9 cellular contexts compared by ENCODE assay signal in genomic region chr19:9917322-9917721, GRCh38. TPM values are rescaled to one million over a fixed set of nuclear protein-coding genes. Genes with fewer than 3 reads are reported as not detected.
A peak's percentile ranks its signal among the peaks of the same experiment; 100 is the strongest.
DNase-seq lines count a peak whose midpoint lies in the region; ATAC-seq, FAIRE-seq and TF ChIP-seq lines count a peak whose summit lies in the region.
"Had no signal": no experiment of that assay in that cellular context is flagged by ENCODE, and none has a peak within 500 bp of the region (broad histone marks: within the 10 kb centered on the region; RNA-seq: fewer than 3 reads in every experiment).

No MANE protein-coding gene starts in this region.

- peaks cover 11% of the 10 kb centered on the region for H3K4me1 Mint-ChIP-seq in mesothelial cell of epicardium

- no peak overlapping the region for H2AFZ ChIP-seq in GM12878 (ENCODE audit: control insufficient read depth, low read depth, low read length)
- peak overlapping the region; percentile 87 for H2AFZ ChIP-seq in HepG2 (ENCODE audit: low read length)

- no peak overlapping the region for H3K27ac ChIP-seq in GM12878 (ENCODE audit: control insufficient read depth, insufficient read depth)
- H3K27ac ChIP-seq in HepG2 (ENCODE audit: extremely low read length, insufficient read depth, low read length) = no peak overlapping the region
- no peak overlapping the region for H3K27ac ChIP-seq in Peyer's patch
- H3K27ac ChIP-seq: epithelial cell of prostate had no signal

- H3K4me3 Mint-ChIP-seq in mesothelial cell of epicardium = no peak overlapping the region

- TF ChIP-seq RAD21 in GM12878 (IDR thresholded peaks at IDR 0.05; ENCODE audit: insufficient read depth, low read depth, low read length) = no peak
- no peak for TF ChIP-seq RAD21 in HepG2 (CRISPR knock-in tag; IDR thresholded peaks at IDR 0.05)

- POLR2A ChIA-PET in GM12878 (lab: Charles Lee) = no interaction called here
- POLR2A ChIA-PET in HepG2 (lab: Yijun Ruan, JAX) = no interaction called here

- no peaks in the 10 kb centered on the region for H4K20me1 ChIP-seq in GM12878 (ENCODE audit: control insufficient read depth, insufficient read depth)
- no peaks in the 10 kb centered on the region for H4K20me1 ChIP-seq in HepG2 (ENCODE audit: insufficient read depth, low read length)

- WGBS in GM12878 (ENCODE audit: insufficient coverage, insufficient replicate concordance, low lambda C conversion rate, missing lambda C conversion rate) = 0% methylated on average over 3 of the region's 3 CpGs
- 3% methylated on average over 3 of the region's 3 CpGs for WGBS in HepG2 (ENCODE audit: low lambda C conversion rate)

- TF ChIP-seq POLR2A in GM12878 (IDR thresholded peaks at IDR 0.05; ENCODE audit: low read depth, low read length) (no peak), HepG2 (IDR thresholded peaks at IDR 0.05; ENCODE audit: insufficient read depth in 1 of 2, low read depth in 2 of 2, low read length in 2 of 2) (no peak), Peyer's patch (IDR thresholded peaks at IDR 0.05) (no peak)

- no TSS peak for BruUV-seq in GM12878 (replicated peaks; lab: Mats Ljungman, UMichigan)
- BruUV-seq in HepG2 (replicated peaks; lab: Mats Ljungman, UMichigan) = no TSS peak

- no peaks in the 10 kb centered on the region for H3K79me2 ChIP-seq in GM12878 (ENCODE audit: control insufficient read depth, insufficient read depth, low read length)
- H3K79me2 ChIP-seq in HepG2 (ENCODE audit: insufficient read depth, low read length) = no peaks in the 10 kb centered on the region

- H3K9me3 Mint-ChIP-seq in mesothelial cell of epicardium = no peaks in the 10 kb centered on the region

- TF ChIP-seq CTCF in GM12878 (IDR thresholded peaks at IDR 0.05 in 2 of 3, conservative IDR thresholded peaks at IDR 0.05 in 1 of 3; ENCODE audit: control insufficient read depth in 2 of 3, extremely low read depth in 1 of 3, insufficient read depth in 1 of 3, low read depth in 3 of 3, low read length in 3 of 3) (no peak), HepG2 (CRISPR knock-in tag; IDR thresholded peaks at IDR 0.05) (no peak), Peyer's patch (IDR thresholded peaks at IDR 0.05) (no peak), mesothelial cell of epicardium (IDR thresholded peaks at IDR 0.05; ENCODE audit: unreplicated experiment) (no peak)

- no peaks in the 10 kb centered on the region for H3K9me3 ChIP-seq in GM12878 (replicated peaks; ENCODE audit: control insufficient read depth, insufficient read depth, low read length)
- H3K9me3 ChIP-seq in HepG2 (ENCODE audit: low read length) = no peaks in the 10 kb centered on the region
- H3K9me3 ChIP-seq in Peyer's patch = no peaks in the 10 kb centered on the region

- intact Hi-C loops in GM12878 (cut with micrococcal nuclease; ENCODE audit: unreplicated experiment) (no loop called here), HepG2 (cut with micrococcal nuclease; ENCODE audit: unreplicated experiment) (no loop called here)

- H3K4me3 ChIP-seq in GM12878 (no peak overlapping the region), HepG2 (replicated peaks in 1 of 3; ENCODE audit: insufficient read depth in 1 of 3, low read depth in 2 of 3, low read length in 3 of 3) (no peak overlapping the region), Peyer's patch (no peak overlapping the region)

- H3K36me3 ChIP-seq in GM12878 (ENCODE audit: control insufficient read depth in 2 of 2, insufficient read depth in 2 of 2, low read length in 1 of 2) = no peaks in the 10 kb centered on the region
- H3K36me3 ChIP-seq in HepG2 (replicated peaks in 1 of 2; ENCODE audit: control insufficient read depth in 1 of 2, insufficient read depth in 2 of 2, low read length in 2 of 2) = no peaks in the 10 kb centered on the region
- no peaks in the 10 kb centered on the region for H3K36me3 ChIP-seq in Peyer's patch

- H3K27me3 ChIP-seq in GM12878 (replicated peaks in 1 of 2; ENCODE audit: control insufficient read depth in 2 of 2, insufficient read depth in 2 of 2, low read length in 1 of 2) (peaks cover 5 to 9% of the 10 kb centered on the region in 2 experiments), HepG2 (ENCODE audit: control insufficient read depth in 1 of 2, insufficient read depth in 2 of 2, low read length in 2 of 2) (peaks cover 0 to 10% of the 10 kb centered on the region in 2 experiments; a peak in 2 of 5 replicates), Peyer's patch (peaks cover 0 to 18% of the 10 kb centered on the region in 2 donors)

- no peak overlapping the region for H3K4me2 ChIP-seq in GM12878 (ENCODE audit: control insufficient read depth, insufficient read depth)
- H3K4me2 ChIP-seq in HepG2 (ENCODE audit: low read depth, low read length) = peak overlapping the region; percentile 56

- no peaks in the 10 kb centered on the region for H3K27me3 Mint-ChIP-seq in mesothelial cell of epicardium (ENCODE audit: low read depth)

- DNase-seq in GM19239 (ENCODE audit: insufficient read length, low spot score) = no peak
- peak; percentile 66 for DNase-seq in NCI-H226
- no peak for DNase-seq in GM12878 (ENCODE audit: low read depth, low spot score)
- DNase-seq in HepG2 (ENCODE audit: low spot score) = peak; percentile 51
- no peak for DNase-seq in Peyer's patch
- no peak for DNase-seq in stimulated activated CD4-positive, alpha-beta T cell treated with anti-CD3 and anti-CD28 coated beads, Interleukin-4, amount 100 ng/mL, for 24 hours
- DNase-seq in mesothelial cell of epicardium (ENCODE audit: low spot score in 2 of 2, unreplicated experiment in 2 of 2) = no peak

- no peak for TF ChIP-seq EP300 in GM12878 (IDR thresholded peaks at IDR 0.05; ENCODE audit: borderline replicate concordance in 1 of 2, control insufficient read depth in 1 of 2, low read depth in 2 of 2, low read length in 2 of 2)
- no peak for TF ChIP-seq EP300 in HepG2 (IDR thresholded peaks at IDR 0.05; ENCODE audit: low read depth in 2 of 2, low read length in 2 of 2)
- no peak for TF ChIP-seq EP300 in HepG2 (CRISPR knock-in tag; IDR thresholded peaks at IDR 0.05; ENCODE audit: borderline replicate concordance)

- ATAC-seq in GM12878 = peak; percentile 73
- peak; percentile 77 for ATAC-seq in HepG2
- no peak for ATAC-seq in GM19035 (IDR thresholded peaks at IDR 0.05; ENCODE audit: unreplicated experiment)

- SMC1A ChIA-PET in GM12878 (lab: Charles Lee; ENCODE audit: uncharacterized antibody, unreplicated experiment) = no interaction called here

- FAIRE-seq in GM19239 (lab: Jason Lieb, UNC) (peak; percentile 75), GM12878 (lab: Jason Lieb, UNC) (no peak), HepG2 (lab: Jason Lieb, UNC) (peak; percentile 48)

- H3K36me3 Mint-ChIP-seq in mesothelial cell of epicardium = peaks cover 9% of the 10 kb centered on the region

- no peak overlapping the region for H3K9ac ChIP-seq in GM12878 (ENCODE audit: control insufficient read depth, insufficient read depth, low read length)
- no peak overlapping the region for H3K9ac ChIP-seq in HepG2 (ENCODE audit: insufficient read depth, low read depth, low read length)

- CTCF ChIA-PET in GM12878 (lab: Yijun Ruan, JAX) = no interaction called here
- CTCF ChIA-PET in HepG2 (lab: Yijun Ruan, JAX; ENCODE audit: low intra/inter-chr PET ratio, low total read pairs) = no interaction called here

- no peak overlapping the region for H3K27ac Mint-ChIP-seq in mesothelial cell of epicardium

- H3K4me1 ChIP-seq in GM12878 (ENCODE audit: control insufficient read depth, insufficient read depth, low read length) (peaks cover 6% of the 10 kb centered on the region), HepG2 (ENCODE audit: insufficient read depth, low read length) (peaks cover 4% of the 10 kb centered on the region; the same call in 1 of the 2 replicates), Peyer's patch (peaks cover 0 to 21% (median 16%) of the 10 kb centered on the region in 4 donors)

- RAD21 ChIA-PET in GM12878 (lab: Charles Lee; ENCODE audit: unreplicated experiment) = no interaction called here

- in situ Hi-C loops in GM12878 (cut with MboI) (loop anchor here (10.0 kb wide), 1 partner anchor 783 kb away; no protein-coding TSS in a partner anchor), HepG2 (cut with HindIII; ENCODE audit: extremely low pct_ligation_motif_present, low pct_unique_long_range_greater_than_20kb) (no loop called here)

RNA-seq across cellular contexts. Expression of gene OLFM2, which starts 19.0 kb away (rescaled TPM):
- total RNA-seq in GM12878 (2013; cell fraction: nucleolus; rRNA removed) = 0.56 TPM in 1 of 2 replicates, not detected in the other
- not detected in 2 replicates for total RNA-seq in GM12878 (2014; rRNA removed)
- not detected in 2 replicates for total RNA-seq in GM12878 (2014; rRNA removed; fragmentation: Illumina TruSeq; extraction: Trizol)
- 0.16 and 0.36 TPM in 2 replicates for total RNA-seq in GM12878 (2021)
- polyA plus RNA-seq in GM12878 (2011; ENCODE audit: low read depth) = not detected
- 2.4 and 3.5 TPM in 2 replicates for polyA plus RNA-seq in GM12878 (2011; rRNA removed)
- 4.4 and 6.4 TPM in 2 replicates for polyA plus RNA-seq in GM12878 (2011; cell fraction: cytosol; rRNA removed)
- 1.4 and 2.7 TPM in 2 replicates for polyA plus RNA-seq in GM12878 (2011; cell fraction: nucleus; rRNA removed)
- 0.15 and 0.31 TPM in 2 replicates for polyA plus RNA-seq in GM12878 (2012)
- 0.07 TPM in 1 of 2 replicates, not detected in the other for polyA plus RNA-seq in GM12878 (2014; fragmentation: Illumina TruSeq; extraction: Trizol)
- not detected for polyA plus RNA-seq in GM12878 (2014; fragmentation: Nextera tagmentation; extraction: Ambion mirVana)
- polyA plus RNA-seq in GM12878 (2014; rRNA removed) = 0.04 and 0.27 TPM in 2 replicates
- polyA plus RNA-seq in GM12878 (2016; fragmentation: Nextera tagmentation; extraction: Ambion mirVana) = under 1 TPM in 1 of 2 experiments, not detected in 1; 0.09 TPM
- 2.2 and 4.4 TPM in 2 replicates for polyA minus RNA-seq in GM12878 (2011; rRNA and poly(A)+ RNA removed)
- polyA minus RNA-seq in GM12878 (2011; cell fraction: cytosol; rRNA and poly(A)+ RNA removed) = 0.94 and 1.7 TPM in 2 replicates
- 0.57 and 1.5 TPM in 2 replicates for polyA minus RNA-seq in GM12878 (2011; cell fraction: nucleus; rRNA and poly(A)+ RNA removed)
- total RNA-seq in HepG2 (2016; rRNA removed; fragmentation: Illumina TruSeq; extraction: Trizol) = 0.11 and 0.20 TPM in 2 replicates
- 0.53 TPM in 1 of 2 replicates, not detected in the other for total RNA-seq in HepG2 (2016; cell fraction: cytosol; rRNA removed; fragmentation: Illumina TruSeq; extraction: Trizol; ENCODE audit: low read depth)
- 0.06 and 0.24 TPM in 2 replicates for total RNA-seq in HepG2 (2016; cell fraction: insoluble cytoplasmic fraction; rRNA removed; fragmentation: Illumina TruSeq; extraction: Trizol)
- total RNA-seq in HepG2 (2016; cell fraction: membrane; rRNA removed; fragmentation: Illumina TruSeq; extraction: Trizol) = 0.31 and 0.37 TPM in 2 replicates
- not detected in 2 replicates for total RNA-seq in HepG2 (2016; cell fraction: nucleus; rRNA removed; fragmentation: Illumina TruSeq; extraction: Trizol)
- polyA plus RNA-seq in HepG2 (2011; rRNA removed) = 0.51 and 0.63 TPM in 2 replicates
- 0.24 and 0.54 TPM in 2 replicates for polyA plus RNA-seq in HepG2 (2011; cell fraction: cytosol; rRNA removed)
- polyA plus RNA-seq in HepG2 (2011; cell fraction: nucleus; rRNA removed) = 0.12 TPM in 1 of 2 replicates, not detected in the other
- polyA plus RNA-seq in HepG2 (2012) = 0.16 and 0.19 TPM in 2 replicates
- 0.21 and 0.27 TPM in 2 replicates for polyA plus RNA-seq in HepG2 (2016; cell fraction: cytosol; fragmentation: Illumina TruSeq; extraction: Trizol; ENCODE audit: low read depth)
- polyA plus RNA-seq in HepG2 (2016; cell fraction: insoluble cytoplasmic fraction; fragmentation: Illumina TruSeq; extraction: Trizol; ENCODE audit: low read depth) = 0.17 TPM in 1 of 2 replicates, not detected in the other
- 0.53 and 0.72 TPM in 2 replicates for polyA plus RNA-seq in HepG2 (2016; cell fraction: membrane; fragmentation: Illumina TruSeq; extraction: Trizol; ENCODE audit: low read depth)
- not detected in 2 replicates for polyA plus RNA-seq in HepG2 (2016; cell fraction: nucleus; fragmentation: Illumina TruSeq; extraction: Trizol; ENCODE audit: insufficient read depth, low read depth)
- 0.88 TPM in 1 of 2 replicates, not detected in the other for polyA minus RNA-seq in HepG2 (2011; rRNA and poly(A)+ RNA removed; ENCODE audit: low replicate concordance)
- polyA minus RNA-seq in HepG2 (2011; cell fraction: cytosol; rRNA and poly(A)+ RNA removed) = 0.30 TPM in 1 of 2 replicates, not detected in the other
- polyA minus RNA-seq in HepG2 (2011; cell fraction: nucleus; rRNA and poly(A)+ RNA removed) = not detected in 2 replicates
- 1 to 10 TPM in 3 of 4 donors, not detected in 1; 1.1 to 5.3 (median 2.1) TPM for total RNA-seq in Peyer's patch
- total RNA-seq in mesothelial cell of epicardium = 91.7 to 100 TPM (median 99.2 TPM) in 3 replicates

Comparison
In these comparisons a context has a peak if more than half of its experiments do, and no peak if none do; other contexts are left out.
1. DNase-seq: peak in NCI-H226 (single experiment) and HepG2 (single experiment); none in GM19239 (single experiment), GM12878 (single experiment), Peyer's patch (0 of 3), stimulated activated CD4-positive, alpha-beta T cell treated with anti-CD3 and anti-CD28 coated beads, Interleukin-4, amount 100 ng/mL, for 24 hours (single experiment) and mesothelial cell of epicardium (0 of 2).
2. RNA of gene OLFM2, which starts 19.0 kb away (total RNA-seq): 91.7 to 100 TPM in mesothelial cell of epicardium; 1.1 to 5.3 TPM in Peyer's patch, 0.06 to 0.53 TPM in HepG2 and 0.16 to 0.56 TPM in GM12878; every median in the first group is over 10 times any median in the second.